In genomic region chr7:157851501-157852067, GRCh38 we compare ENCODE assay signal across 8 cellular contexts.
A peak's percentile ranks its signal among the peaks of the same experiment; 100 is the strongest.
DNase-seq lines count a peak whose midpoint lies in the region; ATAC-seq, FAIRE-seq and TF ChIP-seq lines count a peak whose summit lies in the region.

No MANE protein-coding gene starts in this region.

- H3K9ac ChIP-seq in K562 (ENCODE audit: insufficient read depth in 1 of 2, low read depth in 2 of 2, low read length in 2 of 2) = no peak overlapping the region

- H3K9me3 Mint-ChIP-seq in natural killer cell = no peaks in the 10 kb centered on the region

- BruUV-seq in K562 (replicated peaks; lab: Mats Ljungman, UMichigan) = no TSS peak

- TF ChIP-seq RAD21 in K562 (CRISPR knock-in tag; conservative IDR thresholded peaks at IDR 0.05 in 1 of 2, IDR thresholded peaks at IDR 0.05 in 1 of 2) = no peak

- FAIRE-seq in K562 (lab: Jason Lieb, UNC) = no peak

- peaks cover 9 to 11% of the 10 kb centered on the region in 2 donors for H3K4me1 Mint-ChIP-seq in natural killer cell

- no peaks in the 10 kb centered on the region for H3K27me3 Mint-ChIP-seq in natural killer cell (ENCODE audit: low read depth in 2 of 2)

- CTCF ChIA-PET in K562 (lab: Yijun Ruan, JAX; ENCODE audit: low intra/inter-chr PET ratio) = no interaction called here

- H3K36me3 Mint-ChIP-seq in natural killer cell = no peaks in the 10 kb centered on the region

- no peak overlapping the region for H3K4me3 ChIP-seq in K562

- H3K4me2 ChIP-seq in K562 (ENCODE audit: insufficient read depth, low read length) = no peak overlapping the region

- WGBS in K562 (ENCODE audit: insufficient coverage, low coverage, missing lambda C conversion rate) = under 1% methylated on average over 20 of the region's 20 CpGs

- POLR2A ChIA-PET in K562 (lab: Yijun Ruan, JAX) = interaction anchor here (1.9 kb wide), 1 partner anchor 9 kb away, joined by 5 read pairs; no protein-coding TSS in a partner anchor

- in situ Hi-C loops in K562 (cut with MboI) = no loop called here

- H2AFZ ChIP-seq in K562 (ENCODE audit: low read depth, low read length) = no peak overlapping the region

- TF ChIP-seq CTCF in K562 (IDR thresholded peaks at IDR 0.05 in 2 of 3, conservative IDR thresholded peaks at IDR 0.05 in 1 of 3; ENCODE audit: insufficient read depth in 2 of 3, low read depth in 1 of 3, low read length in 3 of 3) (no peak), natural killer cell (IDR thresholded peaks at IDR 0.05) (no peak)

- DNase-seq in LoVo (ENCODE audit: low spot score) = peak; percentile 18
- peak; percentile 24 for DNase-seq in T-helper 9 cell
- peak in 1 of 4 experiments; percentile 19 for DNase-seq in K562 (ENCODE audit: extremely low read depth in 1 of 4, low spot score in 3 of 4)
- no peak for DNase-seq in natural killer cell
- peak; percentile 55 to 88 (median 74) for DNase-seq in stimulated activated naive CD4-positive, alpha-beta T cell (lab: John Stamatoyannopoulos, UW)
- DNase-seq in DMS114 treated with DMSO at 0.1 percent for 48 hours (lab: John Stamatoyannopoulos, UW; ENCODE audit: unreplicated experiment) = no peak

- no peaks in the 10 kb centered on the region for H3K9me1 ChIP-seq in K562 (ENCODE audit: control insufficient read depth, insufficient read depth, low read length)

- peak overlapping the region; percentile 83 to 84 for H3K27ac Mint-ChIP-seq in natural killer cell

- TF ChIP-seq POLR2A in K562 (conservative IDR thresholded peaks at IDR 0.05) = no peak

- H3K4me1 ChIP-seq in K562 (replicated peaks in 1 of 2; ENCODE audit: control insufficient read depth in 2 of 2, insufficient read depth in 2 of 2, low read length in 2 of 2) = peaks cover 0 to 13% of the 10 kb centered on the region in 2 experiments; a peak in 1 of 5 replicates

- H3K79me2 ChIP-seq in K562 (ENCODE audit: control insufficient read depth, insufficient read depth, low read length) = no peaks in the 10 kb centered on the region

- peaks cover 64 to 94% of the 10 kb centered on the region in 2 experiments for H3K27me3 ChIP-seq in K562 (ENCODE audit: control insufficient read depth in 2 of 2, insufficient read depth in 2 of 2, low read length in 2 of 2)

- intact Hi-C loops in K562 (cut with micrococcal nuclease) (no loop called here), natural killer cell (cut with micrococcal nuclease) (no loop called here)

- H3K36me3 ChIP-seq in K562 (ENCODE audit: control insufficient read depth, insufficient read depth, low read length) = no peaks in the 10 kb centered on the region

- H4K20me1 ChIP-seq in K562 (replicated peaks; ENCODE audit: control insufficient read depth, insufficient read depth, low read length) = peaks cover 14% of the 10 kb centered on the region; the same call in 1 of the 2 replicates

- no peaks in the 10 kb centered on the region for H3K9me3 ChIP-seq in K562 (replicated peaks; ENCODE audit: control insufficient read depth, insufficient read depth, low read depth, low read length)

- peak overlapping the region; percentile 82 for H3K4me3 Mint-ChIP-seq in natural killer cell

- no peak overlapping the region for H3K27ac ChIP-seq in K562 (ENCODE audit: extremely low read depth, low read depth, low read length)

- ATAC-seq in K562 (peak; percentile 60), natural killer cell (peak; percentile 73 to 96 (median 76)), GM21717 (IDR thresholded peaks at IDR 0.05; ENCODE audit: unreplicated experiment) (no peak), GM19324 (IDR thresholded peaks at IDR 0.05; ENCODE audit: low FRiP score, unreplicated experiment) (no peak)

- no peak for TF ChIP-seq EP300 in K562 (IDR thresholded peaks at IDR 0.05; ENCODE audit: low read length)

TF ChIP-seq in K562, 482 proteins besides CTCF, POLR2A, EP300 and RAD21:
- no peak for TF ChIP-seq SRSF9 (IDR thresholded peaks at IDR 0.05; ENCODE audit: borderline replicate concordance, low read depth, low read length)
- TF ChIP-seq ZBTB43 (CRISPR knock-in tag; IDR thresholded peaks at IDR 0.05) = no peak
- TF ChIP-seq PKNOX1 (IDR thresholded peaks at IDR 0.05) = peak; percentile 52; the same call in 1 of the 2 replicates
- peak; percentile 65 for TF ChIP-seq CBX8 (IDR thresholded peaks at IDR 0.05; ENCODE audit: borderline replicate concordance, extremely low read depth, low read depth, low read length, poor library complexity, severe bottlenecking)
- TF ChIP-seq EZH2 (IDR thresholded peaks at IDR 0.05; ENCODE audit: borderline replicate concordance, low read depth, low read length) = 0 out of 2 replicates have a peak, but pooled peaks have one; percentile 9
- no peak for TF ChIP-seq ZNF644 (tag; IDR thresholded peaks at IDR 0.05; ENCODE audit: low read depth)
TF ChIP-seq in K562: peak in this region for 3.

Comparison
In these comparisons a context has a peak if more than half of its experiments do, and no peak if none do; other contexts are left out.
1. DNase-seq: peak in LoVo (single experiment), T-helper 9 cell (single experiment) and stimulated activated naive CD4-positive, alpha-beta T cell (6 of 6); none in natural killer cell (single experiment) and DMS114 treated with DMSO at 0.1 percent for 48 hours (single experiment).
2. ATAC-seq: peak in K562 (single experiment) and natural killer cell (3 of 3); none in GM21717 (single experiment) and GM19324 (single experiment).